1 cellular context compared by ENCODE assay signal in genomic region chr1:231236938-231237337, GRCh38.
TF ChIP-seq lines count a peak whose summit lies in the region.

No MANE protein-coding gene starts in this region.

TF ChIP-seq in GM23338, 12 proteins besides CTCF, POLR2A, EP300 and RAD21:
- TF ChIP-seq NANOG (IDR thresholded peaks at IDR 0.05; ENCODE audit: borderline replicate concordance) (no peak), CREB1 (CRISPR knock-in tag; IDR thresholded peaks at IDR 0.05; ENCODE audit: low read depth) (no peak), ZNF331 (CRISPR knock-in tag; IDR thresholded peaks at IDR 0.05; ENCODE audit: low read depth) (no peak), STAT1 (IDR thresholded peaks at IDR 0.05; ENCODE audit: unreplicated experiment) (no peak), ZNF114 (CRISPR knock-in tag; IDR thresholded peaks at IDR 0.05) (no peak), EZH2 (IDR thresholded peaks at IDR 0.05; ENCODE audit: low read depth, unreplicated experiment) (no peak), POLR2AphosphoS5 (IDR thresholded peaks at IDR 0.05; ENCODE audit: low read depth) (no peak), REST (IDR thresholded peaks at IDR 0.05; ENCODE audit: unreplicated experiment) (no peak), EZH2phosphoT487 (IDR thresholded peaks at IDR 0.05; ENCODE audit: unreplicated experiment) (no peak), JUNB (IDR thresholded peaks at IDR 0.05; ENCODE audit: unreplicated experiment) (no peak)
- TF ChIP-seq, protein P1, sequence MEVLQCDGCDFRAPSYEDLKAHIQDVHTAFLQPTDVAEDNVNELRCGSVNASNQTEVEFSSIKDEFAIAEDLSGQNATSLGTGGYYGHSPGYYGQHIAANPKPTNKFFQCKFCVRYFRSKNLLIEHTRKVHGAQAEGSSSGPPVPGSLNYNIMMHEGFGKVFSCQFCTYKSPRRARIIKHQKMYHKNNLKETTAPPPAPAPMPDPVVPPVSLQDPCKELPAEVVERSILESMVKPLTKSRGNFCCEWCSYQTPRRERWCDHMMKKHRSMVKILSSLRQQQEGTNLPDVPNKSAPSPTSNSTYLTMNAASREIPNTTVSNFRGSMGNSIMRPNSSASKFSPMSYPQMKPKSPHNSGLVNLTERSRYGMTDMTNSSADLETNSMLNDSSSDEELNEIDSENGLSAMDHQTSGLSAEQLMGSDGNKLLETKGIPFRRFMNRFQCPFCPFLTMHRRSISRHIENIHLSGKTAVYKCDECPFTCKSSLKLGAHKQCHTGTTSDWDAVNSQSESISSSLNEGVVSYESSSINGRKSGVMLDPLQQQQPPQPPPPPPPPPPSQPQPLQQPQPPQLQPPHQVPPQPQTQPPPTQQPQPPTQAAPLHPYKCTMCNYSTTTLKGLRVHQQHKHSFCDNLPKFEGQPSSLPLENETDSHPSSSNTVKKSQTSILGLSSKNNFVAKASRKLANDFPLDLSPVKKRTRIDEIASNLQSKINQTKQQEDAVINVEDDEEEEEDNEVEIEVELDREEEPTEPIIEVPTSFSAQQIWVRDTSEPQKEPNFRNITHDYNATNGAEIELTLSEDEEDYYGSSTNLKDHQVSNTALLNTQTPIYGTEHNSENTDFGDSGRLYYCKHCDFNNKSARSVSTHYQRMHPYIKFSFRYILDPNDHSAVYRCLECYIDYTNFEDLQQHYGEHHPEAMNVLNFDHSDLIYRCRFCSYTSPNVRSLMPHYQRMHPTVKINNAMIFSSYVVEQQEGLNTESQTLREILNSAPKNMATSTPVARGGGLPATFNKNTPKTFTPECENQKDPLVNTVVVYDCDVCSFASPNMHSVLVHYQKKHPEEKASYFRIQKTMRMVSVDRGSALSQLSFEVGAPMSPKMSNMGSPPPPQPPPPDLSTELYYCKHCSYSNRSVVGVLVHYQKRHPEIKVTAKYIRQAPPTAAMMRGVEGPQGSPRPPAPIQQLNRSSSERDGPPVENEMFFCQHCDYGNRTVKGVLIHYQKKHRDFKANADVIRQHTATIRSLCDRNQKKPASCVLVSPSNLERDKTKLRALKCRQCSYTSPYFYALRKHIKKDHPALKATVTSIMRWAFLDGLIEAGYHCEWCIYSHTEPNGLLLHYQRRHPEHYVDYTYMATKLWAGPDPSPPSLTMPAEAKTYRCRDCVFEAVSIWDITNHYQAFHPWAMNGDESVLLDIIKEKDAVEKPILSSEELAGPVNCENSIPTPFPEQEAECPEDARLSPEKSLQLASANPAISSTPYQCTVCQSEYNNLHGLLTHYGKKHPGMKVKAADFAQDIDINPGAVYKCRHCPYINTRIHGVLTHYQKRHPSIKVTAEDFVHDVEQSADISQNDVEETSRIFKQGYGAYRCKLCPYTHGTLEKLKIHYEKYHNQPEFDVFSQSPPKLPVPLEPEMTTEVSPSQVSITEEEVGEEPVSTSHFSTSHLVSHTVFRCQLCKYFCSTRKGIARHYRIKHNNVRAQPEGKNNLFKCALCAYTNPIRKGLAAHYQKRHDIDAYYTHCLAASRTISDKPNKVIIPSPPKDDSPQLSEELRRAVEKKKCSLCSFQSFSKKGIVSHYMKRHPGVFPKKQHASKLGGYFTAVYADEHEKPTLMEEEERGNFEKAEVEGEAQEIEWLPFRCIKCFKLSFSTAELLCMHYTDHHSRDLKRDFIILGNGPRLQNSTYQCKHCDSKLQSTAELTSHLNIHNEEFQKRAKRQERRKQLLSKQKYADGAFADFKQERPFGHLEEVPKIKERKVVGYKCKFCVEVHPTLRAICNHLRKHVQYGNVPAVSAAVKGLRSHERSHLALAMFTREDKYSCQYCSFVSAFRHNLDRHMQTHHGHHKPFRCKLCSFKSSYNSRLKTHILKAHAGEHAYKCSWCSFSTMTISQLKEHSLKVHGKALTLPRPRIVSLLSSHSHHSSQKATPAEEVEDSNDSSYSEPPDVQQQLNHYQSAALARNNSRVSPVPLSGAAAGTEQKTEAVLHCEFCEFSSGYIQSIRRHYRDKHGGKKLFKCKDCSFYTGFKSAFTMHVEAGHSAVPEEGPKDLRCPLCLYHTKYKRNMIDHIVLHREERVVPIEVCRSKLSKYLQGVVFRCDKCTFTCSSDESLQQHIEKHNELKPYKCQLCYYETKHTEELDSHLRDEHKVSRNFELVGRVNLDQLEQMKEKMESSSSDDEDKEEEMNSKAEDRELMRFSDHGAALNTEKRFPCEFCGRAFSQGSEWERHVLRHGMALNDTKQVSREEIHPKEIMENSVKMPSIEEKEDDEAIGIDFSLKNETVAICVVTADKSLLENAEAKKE (CRISPR knock-in tag; IDR thresholded peaks at IDR 0.05) = no peak
- TF ChIP-seq, protein P2, sequence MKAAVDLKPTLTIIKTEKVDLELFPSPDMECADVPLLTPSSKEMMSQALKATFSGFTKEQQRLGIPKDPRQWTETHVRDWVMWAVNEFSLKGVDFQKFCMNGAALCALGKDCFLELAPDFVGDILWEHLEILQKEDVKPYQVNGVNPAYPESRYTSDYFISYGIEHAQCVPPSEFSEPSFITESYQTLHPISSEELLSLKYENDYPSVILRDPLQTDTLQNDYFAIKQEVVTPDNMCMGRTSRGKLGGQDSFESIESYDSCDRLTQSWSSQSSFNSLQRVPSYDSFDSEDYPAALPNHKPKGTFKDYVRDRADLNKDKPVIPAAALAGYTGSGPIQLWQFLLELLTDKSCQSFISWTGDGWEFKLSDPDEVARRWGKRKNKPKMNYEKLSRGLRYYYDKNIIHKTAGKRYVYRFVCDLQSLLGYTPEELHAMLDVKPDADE (IDR thresholded peaks at IDR 0.05) = no peak
TF ChIP-seq in GM23338: peak in this region for 0.
